In genomic region chr22:40053460-40053859, GRCh38 we compare ENCODE assay signal across 27 cellular contexts. TPM values are rescaled to one million over a fixed set of nuclear protein-coding genes. Genes with fewer than 3 reads are reported as not detected.
DNase-seq lines count a peak whose midpoint lies in the region; ATAC-seq and TF ChIP-seq lines count a peak whose summit lies in the region.
"Had no signal": no experiment of that assay in that cellular context is flagged by ENCODE, and none has a peak within 500 bp of the region (broad histone marks: within the 10 kb centered on the region; RNA-seq: fewer than 3 reads in every experiment).

No MANE protein-coding gene starts in this region.

- no peak overlapping the region for H3K4me3 Mint-ChIP-seq in activated naive CD4-positive, alpha-beta T cell treated with anti-CD3 and anti-CD28 coated beads, Interleukin-2, amount 50 U/mL, for 24 hours
- no peak overlapping the region for H3K4me3 Mint-ChIP-seq in activated B cell treated with CpG ODN at 0.5 μM for 24 hours
- H3K4me3 Mint-ChIP-seq: type B pancreatic cell had no signal

- H3K9me3 Mint-ChIP-seq in activated naive CD4-positive, alpha-beta T cell treated with anti-CD3 and anti-CD28 coated beads, Interleukin-2, amount 50 U/mL, for 24 hours = no peaks in the 10 kb centered on the region
- no peaks in the 10 kb centered on the region for H3K9me3 Mint-ChIP-seq in activated B cell treated with CpG ODN at 0.5 μM for 24 hours
- H3K9me3 Mint-ChIP-seq: type B pancreatic cell had no signal

- POLR2A ChIA-PET in activated B cell treated with CpG ODN at 0.5 μM for 24 hours (lab: Charles Lee) = interaction anchor here (0.7 to 4.5 kb wide), 5 partner anchors 8 to 1372 kb away, joined by 4 to 64 read pairs (median 6); partner anchors contain the start of gene TOMM22

- H3K27ac Mint-ChIP-seq in activated naive CD4-positive, alpha-beta T cell treated with anti-CD3 and anti-CD28 coated beads, Interleukin-2, amount 50 U/mL, for 24 hours = peak overlapping the region; percentile 68
- H3K27ac Mint-ChIP-seq in activated B cell treated with CpG ODN at 0.5 μM for 24 hours = peak overlapping the region; percentile 85
- H3K27ac Mint-ChIP-seq: type B pancreatic cell had no signal

- H3K36me3 Mint-ChIP-seq in activated naive CD4-positive, alpha-beta T cell treated with anti-CD3 and anti-CD28 coated beads, Interleukin-2, amount 50 U/mL, for 24 hours = peaks cover 3% of the 10 kb centered on the region
- H3K36me3 Mint-ChIP-seq in activated B cell treated with CpG ODN at 0.5 μM for 24 hours (ENCODE audit: low read depth) = peaks cover 3% of the 10 kb centered on the region

- no peak for TF ChIP-seq CTCF in activated B cell treated with CpG ODN at 0.5 μM for 24 hours (IDR thresholded peaks at IDR 0.05)

- no peak for ATAC-seq in activated B cell treated with CpG ODN at 0.5 μM for 24 hours (ENCODE audit: low read depth)
- no peak for ATAC-seq in GM18858 (IDR thresholded peaks at IDR 0.05; ENCODE audit: unreplicated experiment)
- ATAC-seq in GM18868 (IDR thresholded peaks at IDR 0.05; ENCODE audit: unreplicated experiment) = no peak
- no peak for ATAC-seq in HG02610 (IDR thresholded peaks at IDR 0.05; ENCODE audit: unreplicated experiment)
- ATAC-seq: left ventricle myocardium superior had no signal

- intact Hi-C loops in activated B cell treated with CpG ODN at 0.5 μM for 24 hours (cut with micrococcal nuclease) = loop anchor here (5.0 to 10.0 kb wide), 3 partner anchors 69 to 714 kb away; no protein-coding TSS in a partner anchor

- no peak for DNase-seq in activated naive CD4-positive, alpha-beta T cell (lab: John Stamatoyannopoulos, UW)
- DNase-seq in activated B cell treated with CpG ODN at 0.5 μM for 24 hours (no peak), fibroblast of gingiva (ENCODE audit: low read depth) (peak; percentile 21), DMS 273 treated with DMSO at 0.1 percent for 48 hours (lab: John Stamatoyannopoulos, UW) (no peak)
- DNase-seq: ACHN; activated CD4-positive, alpha-beta T cell treated with anti-CD3 and anti-CD28 coated beads for 1 hour; amniotic stem cell; Caco-2; DMS79 treated with DMSO at 0.1 percent for 48 hours; GF-D8; HCEC 1CT; islet precursor cell; KBM-7; left ventricle myocardium superior; NCI-H1436 treated with DMSO at 0.1 percent for 48 hours; NCI-H446; NCI-H774; spleen; substantia nigra; T-helper 1 cell had no signal

- CTCF ChIA-PET in activated B cell treated with CpG ODN at 0.5 μM for 24 hours (lab: Charles Lee) = no interaction called here

- peaks cover 89% of the 10 kb centered on the region for H3K4me1 Mint-ChIP-seq in activated naive CD4-positive, alpha-beta T cell treated with anti-CD3 and anti-CD28 coated beads, Interleukin-2, amount 50 U/mL, for 24 hours
- H3K4me1 Mint-ChIP-seq in activated B cell treated with CpG ODN at 0.5 μM for 24 hours = peaks cover 88% of the 10 kb centered on the region

- no peaks in the 10 kb centered on the region for H3K27me3 Mint-ChIP-seq in activated naive CD4-positive, alpha-beta T cell treated with anti-CD3 and anti-CD28 coated beads, Interleukin-2, amount 50 U/mL, for 24 hours
- H3K27me3 Mint-ChIP-seq in activated B cell treated with CpG ODN at 0.5 μM for 24 hours = no peaks in the 10 kb centered on the region
- H3K27me3 Mint-ChIP-seq: type B pancreatic cell had no signal

RNA-seq across cellular contexts. Expression of gene FAM83F, which starts 58.7 kb away (rescaled TPM):
- total RNA-seq in activated B cell treated with CpG ODN at 0.5 μM for 24 hours = 0.02 and 0.13 TPM in 2 replicates
- total RNA-seq: RPMI7951, SJSA1 had no signal
